36 cellular contexts compared by ENCODE assay signal in the genomic region with DNA sequence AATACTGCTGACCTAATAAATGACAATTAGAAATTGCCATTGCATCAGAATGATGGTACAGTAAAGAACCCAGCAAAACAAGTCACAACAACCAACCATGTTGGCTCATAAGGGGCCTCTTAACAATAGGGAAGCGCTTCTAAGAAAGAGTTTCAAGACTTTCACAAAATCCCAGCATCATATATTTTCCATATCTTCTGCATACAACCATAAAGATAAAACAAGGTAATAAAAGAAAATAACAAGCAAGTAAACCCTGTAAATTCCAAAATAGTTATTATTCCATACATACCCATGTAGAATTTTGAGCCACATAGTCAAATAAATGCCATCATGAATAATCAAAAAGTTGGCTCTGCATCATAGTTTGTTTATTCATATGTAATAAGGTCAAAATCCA.
"Had no signal": no experiment of that assay in that cellular context is flagged by ENCODE, and none has a peak within 500 bp of the region (broad histone marks: within the 10 kb centered on the region; RNA-seq: fewer than 3 reads in every experiment).

No MANE protein-coding gene starts in this region.

- H3K36me3 ChIP-seq: adrenal gland, ascending aorta, breast epithelium, cardiac muscle cell had no signal

- H3K27ac ChIP-seq: adrenal gland, ascending aorta, body of pancreas, brain microvascular endothelial cell, breast epithelium, cardiac muscle cell had no signal

- H3K4me1 ChIP-seq: adrenal gland, ascending aorta, body of pancreas, breast epithelium had no signal

- ATAC-seq: activated naive CD8-positive, alpha-beta T cell treated with anti-CD3 and anti-CD28 coated beads, Interleukin-2, amount 50 U/mL, for 24 hours; activated T-cell treated with anti-CD3 and anti-CD28 coated beads, Interleukin-2, amount 50 U/mL, for 4 hours; activated T-cell treated with anti-CD3 and anti-CD28 coated beads, Interleukin-2, amount 50 U/mL, for 72 hours; activated T-helper 17 cell treated with anti-CD3 and anti-CD28 coated beads, Interleukin-2, amount 50 U/mL, for 72 hours; body of pancreas had no signal

- H3K27me3 ChIP-seq: adrenal gland, ascending aorta, body of pancreas, brain microvascular endothelial cell, breast epithelium, cardiac muscle cell had no signal

- H3K27ac Mint-ChIP-seq: activated naive CD4-positive, alpha-beta T cell treated with anti-CD3 and anti-CD28 coated beads for 36 hours; activated naive CD4-positive, alpha-beta T cell treated with anti-CD3 and anti-CD28 coated beads, Interleukin-2, amount 10 ng/mL, durations not matched to agents 7 days and 5 days; activated naive CD4-positive, alpha-beta T cell treated with anti-CD3 and anti-CD28 coated beads, Interleukin-2, amount 50 U/mL, for 24 hours; activated naive CD8-positive, alpha-beta T cell; activated naive CD8-positive, alpha-beta T cell treated with anti-CD3 and anti-CD28 coated beads for 36 hours; activated naive CD8-positive, alpha-beta T cell treated with anti-CD3 and anti-CD28 coated beads, Interleukin-2, amount 10 ng/mL, durations not matched to agents 7 days and 5 days; activated naive CD8-positive, alpha-beta T cell treated with anti-CD3 and anti-CD28 coated beads, Interleukin-2, amount 50 U/mL, for 24 hours; activated T-cell treated with anti-CD3 and anti-CD28 coated beads, Interleukin-2, amount 50 U/mL, for 24 hours; activated T-cell treated with anti-CD3 and anti-CD28 coated beads, Interleukin-2, amount 50 U/mL, for 72 hours; activated T-helper 1 cell treated with anti-CD3 and anti-CD28 coated beads, Interleukin-12 subunit alpha, Interleukin-12 subunit beta, Interleukin-2, Interleukin-4 antibody, amounts not matched to agents 30 ng/mL and 10 ng/mL and 1 ng/mL, durations not matched to agents 14 hours and 24 hours and 36 hours; activated T-helper 17 cell treated with anti-CD3 and anti-CD28 coated beads, Interleukin-2, amount 50 U/mL, for 72 hours; activated T-helper 2 cell treated with anti-CD3 and anti-CD28 coated beads, Interferon-gamma antibody, Interleukin-2, Interleukin-4, amounts not matched to agents 10 μg/mL and 5 μg/mL and 100 μg/mL, durations not matched to agents 14 hours and 24 hours and 36 hours; brain had no signal

- DNase-seq: activated effector memory CD4-positive, alpha-beta T cell treated with anti-CD3 and anti-CD28 coated beads, Interleukin-2, amount 50 U/mL, for 16 hours; activated effector memory CD4-positive, alpha-beta T cell treated with Interleukin-2 at 50 U/mL for 16 hours; activated gamma-delta T cell; activated gamma-delta T cell treated with Interleukin-2 at 50 U/mL for 16 hours; activated naive CD4-positive, alpha-beta T cell; activated naive CD4-positive, alpha-beta T cell treated with anti-CD3 and anti-CD28 coated beads for 36 hours; activated naive CD4-positive, alpha-beta T cell treated with anti-CD3 and anti-CD28 coated beads, Interleukin-2, amount 10 ng/mL, durations not matched to agents 7 days and 5 days; activated naive CD4-positive, alpha-beta T cell treated with anti-CD3 and anti-CD28 coated beads, Interleukin-2, amount 50 U/mL, for 16 hours; activated naive CD4-positive, alpha-beta T cell treated with Interleukin-2 at 50 U/mL for 16 hours; activated naive CD8-positive, alpha-beta T cell treated with anti-CD3 and anti-CD28 coated beads for 36 hours; activated naive CD8-positive, alpha-beta T cell treated with anti-CD3 and anti-CD28 coated beads, Interleukin-2, amount 10 ng/mL, durations not matched to agents 7 days and 5 days; activated naive CD8-positive, alpha-beta T cell treated with anti-CD3 and anti-CD28 coated beads, Interleukin-2, amount 50 U/mL, for 24 hours; activated T-cell treated with anti-CD3 and anti-CD28 coated beads, Interleukin-2, amount 50 U/mL, for 24 hours; activated T-cell treated with anti-CD3 and anti-CD28 coated beads, Interleukin-2, amount 50 U/mL, for 4 hours; activated T-cell treated with anti-CD3 and anti-CD28 coated beads, Interleukin-2, amount 50 U/mL, for 48 hours; activated T-cell treated with anti-CD3 and anti-CD28 coated beads, Interleukin-2, amount 50 U/mL, for 72 hours; adrenal gland; amniotic stem cell; amygdala; anterior cingulate cortex; aorta; body of pancreas; brain microvascular endothelial cell; caudate nucleus; central memory CD4-positive, alpha-beta T cell; cerebellar nuclear complex had no signal

- H3K9me3 Mint-ChIP-seq: activated naive CD4-positive, alpha-beta T cell treated with anti-CD3 and anti-CD28 coated beads for 36 hours; activated naive CD4-positive, alpha-beta T cell treated with anti-CD3 and anti-CD28 coated beads, Interleukin-2, amount 10 ng/mL, durations not matched to agents 7 days and 5 days; activated naive CD4-positive, alpha-beta T cell treated with anti-CD3 and anti-CD28 coated beads, Interleukin-2, amount 50 U/mL, for 24 hours; activated naive CD8-positive, alpha-beta T cell treated with anti-CD3 and anti-CD28 coated beads for 36 hours; activated naive CD8-positive, alpha-beta T cell treated with anti-CD3 and anti-CD28 coated beads, Interleukin-2, amount 10 ng/mL, durations not matched to agents 7 days and 5 days; activated naive CD8-positive, alpha-beta T cell treated with anti-CD3 and anti-CD28 coated beads, Interleukin-2, amount 50 U/mL, for 24 hours; activated T-cell treated with anti-CD3 and anti-CD28 coated beads, Interleukin-2, amount 50 U/mL, for 24 hours; activated T-cell treated with anti-CD3 and anti-CD28 coated beads, Interleukin-2, amount 50 U/mL, for 4 hours; activated T-cell treated with anti-CD3 and anti-CD28 coated beads, Interleukin-2, amount 50 U/mL, for 72 hours; activated T-helper 1 cell treated with anti-CD3 and anti-CD28 coated beads, Interleukin-12 subunit alpha, Interleukin-12 subunit beta, Interleukin-2, Interleukin-4 antibody, amounts not matched to agents 30 ng/mL and 10 ng/mL and 1 ng/mL, durations not matched to agents 14 hours and 24 hours and 36 hours; activated T-helper 17 cell treated with anti-CD3 and anti-CD28 coated beads, Interleukin-2, amount 50 U/mL, for 72 hours; activated T-helper 2 cell treated with anti-CD3 and anti-CD28 coated beads, Interferon-gamma antibody, Interleukin-2, Interleukin-4, amounts not matched to agents 10 μg/mL and 5 μg/mL and 100 μg/mL, durations not matched to agents 14 hours and 24 hours and 36 hours; brain; central memory CD8-positive, alpha-beta T cell had no signal

- H3K9me3 ChIP-seq: adrenal gland, ascending aorta, body of pancreas, breast epithelium had no signal

- H3K4me3 ChIP-seq: adrenal gland, ascending aorta, body of pancreas, breast epithelium, cardiac muscle cell had no signal
